10 cellular contexts compared by ENCODE assay signal in the genomic region with DNA sequence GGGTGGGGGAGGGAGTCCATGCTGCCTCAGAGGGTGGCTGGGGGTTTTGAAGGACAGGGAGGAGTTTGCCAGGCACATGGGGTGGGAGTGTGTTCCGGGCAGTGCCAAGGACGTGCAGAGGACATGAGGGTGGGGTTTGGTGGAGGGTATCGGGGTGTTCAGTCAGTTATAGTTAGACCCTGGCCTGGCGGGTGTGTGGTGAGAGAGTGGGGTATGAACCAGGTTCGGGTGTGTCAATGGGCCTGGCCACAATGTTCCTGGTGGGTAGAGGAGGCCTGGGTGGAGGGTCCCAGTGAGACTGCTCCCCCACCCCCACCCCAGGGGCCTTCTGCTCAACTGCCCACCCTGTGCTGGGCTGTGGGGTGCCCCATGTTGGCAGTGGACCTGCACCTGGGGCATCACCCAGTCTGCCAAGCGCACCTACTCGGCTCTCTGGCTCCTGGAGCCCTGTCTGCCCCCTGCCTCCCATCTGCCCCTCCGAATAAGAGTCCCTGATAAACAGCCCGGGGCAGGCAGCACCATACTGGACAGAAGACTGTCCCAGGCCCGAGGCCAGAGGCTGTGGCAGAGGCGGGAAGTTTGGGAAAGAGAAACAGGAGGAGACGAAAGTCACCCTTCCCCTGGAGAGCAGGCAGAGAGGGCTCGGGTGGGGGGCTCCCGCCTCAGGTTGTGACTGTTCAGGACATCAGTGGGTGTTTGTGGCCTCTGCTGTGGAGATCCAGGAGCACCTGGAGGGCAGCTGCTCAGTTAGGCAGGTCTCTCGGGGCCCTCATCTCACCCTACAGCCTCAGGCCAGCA. TPM values are rescaled to one million over a fixed set of nuclear protein-coding genes. Genes with fewer than 3 reads are reported as not detected.
DNase-seq lines count a peak whose midpoint lies in the region; ATAC-seq and TF ChIP-seq lines count a peak whose summit lies in the region.
"Had no signal": no experiment of that assay in that cellular context is flagged by ENCODE, and none has a peak within 500 bp of the region (broad histone marks: within the 10 kb centered on the region; RNA-seq: fewer than 3 reads in every experiment).

No MANE protein-coding gene starts in this region.

- H3K27ac ChIP-seq in neural progenitor cell: no peak overlapping the region

- ATAC-seq in central memory CD8-positive, alpha-beta T cell (replicated peaks; ENCODE audit: extremely low read depth, poor library complexity, severe bottlenecking): no peak
- ATAC-seq in GM19324 (IDR thresholded peaks at IDR 0.05; ENCODE audit: low FRiP score, unreplicated experiment): no peak
- no peak for ATAC-seq in HG02798 (IDR thresholded peaks at IDR 0.05; ENCODE audit: poor library complexity, unreplicated experiment)

- H3K4me1 Mint-ChIP-seq in IgD-negative memory B cell (peaks cover 10 to 21% (median 15%) of the 10 kb centered on the region in 3 donors), neural progenitor cell (peaks cover 6% of the 10 kb centered on the region)
- H3K4me1 Mint-ChIP-seq in central memory CD8-positive, alpha-beta T cell: peaks cover 31% of the 10 kb centered on the region

- in situ Hi-C loops in ACHN (cut with HindIII; ENCODE audit: low pct_ligation_motif_present, low pct_unique_long_range_greater_than_20kb, low sequenced_read_pairs): no loop called here

- no peaks in the 10 kb centered on the region for H3K36me3 ChIP-seq in neural progenitor cell

- no peak overlapping the region for H2AFZ ChIP-seq in neural progenitor cell (replicated peaks)

- no peak overlapping the region for H3K9ac ChIP-seq in neural progenitor cell

- peaks cover 60% of the 10 kb centered on the region for H4K20me1 ChIP-seq in neural progenitor cell (ENCODE audit: low read depth)

- H3F3A ChIP-seq in neural progenitor cell (ENCODE audit: low read depth): peaks cover 3% of the 10 kb centered on the region

- TF ChIP-seq CTCF in neural progenitor cell (IDR thresholded peaks at IDR 0.05): no peak

- H3K79me2 ChIP-seq in neural progenitor cell (ENCODE audit: low read depth): peaks cover 31% of the 10 kb centered on the region

- peaks cover 8% of the 10 kb centered on the region for H3K27me3 ChIP-seq in neural progenitor cell

- H3K27me3 Mint-ChIP-seq in IgD-negative memory B cell (peaks cover 1% of the 10 kb centered on the region), neural progenitor cell (ENCODE audit: insufficient read depth, low read depth) (peaks cover 5% of the 10 kb centered on the region)
- H3K27me3 Mint-ChIP-seq in central memory CD8-positive, alpha-beta T cell: no peaks in the 10 kb centered on the region

- H3K36me3 Mint-ChIP-seq in IgD-negative memory B cell (peaks cover 10% of the 10 kb centered on the region), neural progenitor cell (peaks cover 2% of the 10 kb centered on the region)
- H3K36me3 Mint-ChIP-seq in central memory CD8-positive, alpha-beta T cell (ENCODE audit: insufficient read depth): peaks cover 64% of the 10 kb centered on the region

- H3K4me3 Mint-ChIP-seq in IgD-negative memory B cell: peak overlapping the region in 1 of 4 donors; percentile 97
- H3K4me3 Mint-ChIP-seq in central memory CD8-positive, alpha-beta T cell: peak overlapping the region; percentile 94
- H3K4me3 Mint-ChIP-seq in neural progenitor cell: no peak overlapping the region

- H3K9me3 Mint-ChIP-seq in IgD-negative memory B cell (no peaks in the 10 kb centered on the region), neural progenitor cell (no peaks in the 10 kb centered on the region)
- H3K9me3 Mint-ChIP-seq in central memory CD8-positive, alpha-beta T cell: no peaks in the 10 kb centered on the region

- no peak overlapping the region for H3K4me2 ChIP-seq in neural progenitor cell

- peak; percentile 7 for DNase-seq in 8988T
- no peak for DNase-seq in central memory CD8-positive, alpha-beta T cell (ENCODE audit: low spot score in 2 of 2)
- peak; percentile 1 for DNase-seq in neural progenitor cell (ENCODE audit: low spot score)
- DNase-seq in HK-2 (ENCODE audit: unreplicated experiment): no peak
- DNase-seq in ACHN: no peak
- DNase-seq: DMS 273 treated with DMSO at 0.1 percent for 48 hours, NCI-H187 treated with DMSO at 0.1 percent for 48 hours had no signal

- H3K4me3 ChIP-seq in neural progenitor cell: no peak overlapping the region

- H3K9me3 ChIP-seq in neural progenitor cell (ENCODE audit: low read depth): no peaks in the 10 kb centered on the region

- H3K4me1 ChIP-seq in neural progenitor cell: peaks cover 9% of the 10 kb centered on the region

- peak overlapping the region; percentile 83 to 100 (median 97) for H3K27ac Mint-ChIP-seq in IgD-negative memory B cell
- H3K27ac Mint-ChIP-seq in central memory CD8-positive, alpha-beta T cell (ENCODE audit: low read depth): peak overlapping the region; percentile 96
- H3K27ac Mint-ChIP-seq in neural progenitor cell: peak overlapping the region; percentile 42

RNA-seq across cellular contexts. Expression of gene PIM3, which starts 4.1 kb away (rescaled TPM):
- polyA plus RNA-seq in IgD-negative memory B cell: 47.1 TPM
- total RNA-seq in neural progenitor cell (ENCODE audit: low replicate concordance): 15.1 and 37.2 TPM in 2 replicates

RNA-seq across cellular contexts. Expression of gene CRELD2, which starts 46.3 kb away (rescaled TPM):
- polyA plus RNA-seq in IgD-negative memory B cell: 29.7 TPM
- total RNA-seq in neural progenitor cell (ENCODE audit: low replicate concordance): 12.2 and 22.6 TPM in 2 replicates

RNA-seq across cellular contexts. Expression of gene ALG12, which starts 46.5 kb away (rescaled TPM):
- polyA plus RNA-seq in IgD-negative memory B cell: 13.4 TPM
- 4.9 and 14.2 TPM in 2 replicates for total RNA-seq in neural progenitor cell (ENCODE audit: low replicate concordance)

RNA-seq across cellular contexts. Expression of gene IL17REL, which starts 47.9 kb away (rescaled TPM):
- polyA plus RNA-seq in IgD-negative memory B cell: not detected
- total RNA-seq in neural progenitor cell (ENCODE audit: low replicate concordance): 0.15 TPM in 1 of 2 replicates, not detected in the other

Comparison
In these comparisons a context has a peak if more than half of its experiments do, and no peak if none do; other contexts are left out.
1. DNase-seq: peak in 8988T (single experiment) and neural progenitor cell (single experiment); none in central memory CD8-positive, alpha-beta T cell (0 of 2), HK-2 (single experiment) and ACHN (single experiment).
2. H3K27ac Mint-ChIP-seq: peak in every context shown above with its lines; median percentile 97 in IgD-negative memory B cell; 96 in central memory CD8-positive, alpha-beta T cell; 42 in neural progenitor cell.